In the genomic region with DNA sequence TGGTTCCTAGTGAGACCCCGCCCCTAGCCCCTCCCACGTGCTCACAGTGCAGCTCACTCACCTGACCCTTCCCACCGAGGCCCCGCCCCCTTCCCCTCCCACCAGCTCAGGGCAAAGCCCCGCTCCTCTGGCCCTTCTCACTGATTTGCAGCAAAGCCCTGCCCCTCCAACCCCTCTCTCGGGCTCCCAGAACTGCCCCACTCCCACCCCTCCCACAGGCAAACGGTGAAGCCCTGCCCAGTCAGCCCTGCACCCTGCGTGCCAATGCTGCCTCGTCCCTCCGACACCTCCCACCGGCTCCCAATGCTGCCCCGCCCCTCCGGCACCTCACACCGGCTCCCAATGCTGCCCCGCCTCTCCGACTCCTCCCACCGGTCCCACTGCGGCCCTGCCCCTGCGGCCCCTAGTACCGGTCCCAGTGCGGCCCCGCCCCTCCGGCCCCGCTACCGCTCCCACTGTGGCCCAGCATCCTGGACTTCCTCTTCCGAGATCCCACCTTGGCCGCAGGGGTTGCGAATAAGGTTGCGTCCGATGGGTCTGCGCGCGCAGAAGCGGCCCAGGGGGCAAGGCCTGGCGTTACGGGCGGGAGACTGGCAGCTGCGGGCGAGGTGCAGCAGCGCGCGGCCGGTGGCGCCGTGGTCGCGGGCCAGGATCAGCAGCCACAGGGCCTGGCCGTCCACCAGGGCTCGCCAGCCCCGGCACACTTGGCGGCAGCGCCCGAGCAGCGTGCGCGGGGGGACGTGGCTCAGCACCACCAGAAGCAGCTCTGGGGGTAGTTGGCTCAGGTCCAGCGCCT, we compare ENCODE assay signal across 8 cellular contexts. TPM values are rescaled to one million over a fixed set of nuclear protein-coding genes. Genes with fewer than 3 reads are reported as not detected.
DNase-seq lines count a peak whose midpoint lies in the region; ATAC-seq, FAIRE-seq and TF ChIP-seq lines count a peak whose summit lies in the region.

No MANE protein-coding gene starts in this region.

- H3K4me3 Mint-ChIP-seq in neural crest cell = peak overlapping the region; percentile 72

- H3K4me3 ChIP-seq in HUES6 (ENCODE audit: low read depth, low read length) (peak overlapping the region; percentile 96), SJCRH30 (peak overlapping the region; percentile 60), stomach (peak overlapping the region; percentile 62 to 75 (median 70))

- intact Hi-C loops in stomach (cut with DNase I; ENCODE audit: low total_unique reads) = no loop called here

- peak overlapping the region; percentile 54 for H3K9ac ChIP-seq in HUES6 (ENCODE audit: low read length)

- H3K27ac Mint-ChIP-seq in neural crest cell (ENCODE audit: unreplicated experiment) = no peak overlapping the region

- no peak overlapping the region for H3K27ac ChIP-seq in HUES6 (ENCODE audit: low read depth, low read length)
- no peak overlapping the region for H3K27ac ChIP-seq in SJCRH30
- peak overlapping the region; percentile 75 to 84 (median 77) for H3K27ac ChIP-seq in stomach

- TF ChIP-seq EP300 in stomach (IDR thresholded peaks at IDR 0.05) = no peak

- peaks cover 40% of the 10 kb centered on the region for H3K27me3 Mint-ChIP-seq in neural crest cell (ENCODE audit: low read depth)

- WGBS in stomach, 5 donors = 0 to 2% (median 1%) methylated on average over 10 to 58 of the region's 58 CpGs

- H3K9me3 ChIP-seq in HUES6 (ENCODE audit: control insufficient read depth, insufficient read depth, low read depth, low read length) = peaks cover 7% of the 10 kb centered on the region; the same call in 1 of the 2 replicates
- no peaks in the 10 kb centered on the region for H3K9me3 ChIP-seq in SJCRH30 (replicated peaks)
- H3K9me3 ChIP-seq in stomach = no peaks in the 10 kb centered on the region

- DNase-seq in GM13977 (ENCODE audit: low spot score) (peak; percentile 94), SJCRH30 (peak; percentile 83 to 84), frontal cortex (ENCODE audit: low spot score in 2 of 2) (peak; percentile 68 to 72), neural crest cell (ENCODE audit: low read depth, low spot score) (peak; percentile 64), stomach (peak; percentile 98)
- DNase-seq in activated gamma-delta T cell treated with anti-CD3 and anti-CD28 coated beads, Interleukin-2, amount 50 U/mL, for 16 hours (ENCODE audit: low read depth) = peak; percentile 60

- H3K27me3 ChIP-seq in HUES6 (ENCODE audit: control insufficient read depth, insufficient read depth, low read length) (no peaks in the 10 kb centered on the region), SJCRH30 (peaks cover 4% of the 10 kb centered on the region), stomach (peaks cover 0 to 27% (median 11%) of the 10 kb centered on the region in 3 donors)

- no peak for FAIRE-seq in frontal cortex (lab: Jason Lieb, UNC)

- no peak for TF ChIP-seq POLR2A in stomach (IDR thresholded peaks at IDR 0.05)

- ATAC-seq in GM21367 (IDR thresholded peaks at IDR 0.05; ENCODE audit: unreplicated experiment) = no peak

- peaks cover 4% of the 10 kb centered on the region; the same call in 1 of the 2 replicates for H3K4me1 ChIP-seq in HUES6 (ENCODE audit: control insufficient read depth, insufficient read depth, low read length)
- H3K4me1 ChIP-seq in SJCRH30 = no peaks in the 10 kb centered on the region
- peaks cover 15 to 34% (median 20%) of the 10 kb centered on the region in 4 donors for H3K4me1 ChIP-seq in stomach

- in situ Hi-C loops in GM13977 (cut with MboI; ENCODE audit: low pct_unique_long_range_greater_than_20kb, low sequenced_read_pairs, unreplicated experiment) = no loop called here

- H3K36me3 ChIP-seq in HUES6 (ENCODE audit: control insufficient read depth, insufficient read depth, low read length) = peaks cover 20% of the 10 kb centered on the region
- H3K36me3 ChIP-seq in SJCRH30 = no peaks in the 10 kb centered on the region
- H3K36me3 ChIP-seq in stomach = peaks cover 0 to 18% (median 8%) of the 10 kb centered on the region in 4 donors

- H3K4me1 Mint-ChIP-seq in neural crest cell = no peaks in the 10 kb centered on the region

- no peaks in the 10 kb centered on the region for H3K9me3 Mint-ChIP-seq in neural crest cell

- H3K36me3 Mint-ChIP-seq in neural crest cell (ENCODE audit: low read depth) = peaks cover 3% of the 10 kb centered on the region

- TF ChIP-seq CTCF in GM13977 (IDR thresholded peaks at IDR 0.05; ENCODE audit: extremely low read depth, insufficient read depth, missing control alignments) (no peak), neural crest cell (conservative IDR thresholded peaks at IDR 0.05) (no peak), stomach (IDR thresholded peaks at IDR 0.05) (no peak)

RNA-seq across cellular contexts. Expression of a gene that starts 0.8 kb away (rescaled TPM):
- 0.71 and 1.0 TPM in 2 replicates for total RNA-seq in SJCRH30 (2014; rRNA removed; shearing (Covaris generic))
- 8.6 TPM for total RNA-seq in frontal cortex
- total RNA-seq in neural crest cell = 4.9 and 6.8 TPM in 2 replicates
- total RNA-seq in stomach = 1 to 10 TPM in 3 of 5 donors, under 1 TPM in 1, not detected in 1; 0.89 to 5.5 (median 3.3) TPM
- polyA plus RNA-seq in stomach = 1 to 10 TPM; 2.3 to 7.1 (median 3.2) TPM

RNA-seq across cellular contexts. Expression of a gene that starts 52.6 kb away (rescaled TPM):
- not detected in 2 replicates for total RNA-seq in SJCRH30 (2014; rRNA removed; shearing (Covaris generic))
- total RNA-seq in frontal cortex = not detected
- total RNA-seq in neural crest cell = not detected in 2 replicates
- not detected for total RNA-seq in stomach
- not detected for polyA plus RNA-seq in stomach

RNA-seq across cellular contexts. Expression of a gene that starts 56.0 kb away (rescaled TPM):
- total RNA-seq in SJCRH30 (2014; rRNA removed; shearing (Covaris generic)) = 4.6 and 5.3 TPM in 2 replicates
- total RNA-seq in frontal cortex (4.5 TPM), neural crest cell (29.8 and 30.9 TPM in 2 replicates), stomach (10 to 100 TPM in 1 of 5 donors, 1 to 10 TPM in 3, not detected in 1; 1.8 to 19.1 (median 6.3) TPM)
- 1 to 10 TPM; 4.7 to 7.9 (median 6.6) TPM for polyA plus RNA-seq in stomach

Comparison
In these comparisons a context has a peak if more than half of its experiments do, and no peak if none do; other contexts are left out.
1. H3K27ac ChIP-seq: peak in stomach (5 of 5); none in HUES6 (single experiment) and SJCRH30 (single experiment).
2. Peak in every context shown above with its lines, with median percentiles within 50 percentile points of each other: DNase-seq and H3K4me3 ChIP-seq.